In genomic region chr14:75497701-75498100, GRCh38 we compare ENCODE assay signal across 1 cellular context.
A peak's percentile ranks its signal among the peaks of the same experiment; 100 is the strongest.
TF ChIP-seq lines count a peak whose summit lies in the region.

No MANE protein-coding gene starts in this region.

TF ChIP-seq in GM12878, 131 proteins besides CTCF, POLR2A, EP300 and RAD21:
- TF ChIP-seq MLLT1 (IDR thresholded peaks at IDR 0.05) (0 out of 2 replicates have a peak, but pooled peaks have one; percentile 55), POU2F2 (IDR thresholded peaks at IDR 0.05; ENCODE audit: borderline replicate concordance, low read depth, low read length) (no peak)
